Comparison of ENCODE assay signal across 36 cellular contexts in genomic region chr20:22027423-22027822, GRCh38.
DNase-seq lines count a peak whose midpoint lies in the region; ATAC-seq, FAIRE-seq and TF ChIP-seq lines count a peak whose summit lies in the region.
"Had no signal": no experiment of that assay in that cellular context is flagged by ENCODE, and none has a peak within 500 bp of the region (broad histone marks: within the 10 kb centered on the region; RNA-seq: fewer than 3 reads in every experiment).

No MANE protein-coding gene starts in this region.

- H3K4me1 ChIP-seq in HepG2 (ENCODE audit: insufficient read depth, low read length) (no peaks in the 10 kb centered on the region), right lobe of liver (no peaks in the 10 kb centered on the region), A549 (no peaks in the 10 kb centered on the region), IMR-90 (ENCODE audit: control insufficient read depth, insufficient read depth, low read length) (no peaks in the 10 kb centered on the region), K562 (replicated peaks in 1 of 2; ENCODE audit: control insufficient read depth in 2 of 2, insufficient read depth in 2 of 2, low read length in 2 of 2) (no peaks in the 10 kb centered on the region)
- H3K4me1 ChIP-seq: BE2C, Caco-2 had no signal

- no peak overlapping the region for H2BK20ac ChIP-seq in IMR-90 (ENCODE audit: low read depth, low read length)

- no peak overlapping the region for H3K4ac ChIP-seq in IMR-90 (ENCODE audit: low read depth, low read length)

- H3K9me1 ChIP-seq in IMR-90 (ENCODE audit: insufficient read depth, low read length) (no peaks in the 10 kb centered on the region), K562 (ENCODE audit: control insufficient read depth, insufficient read depth, low read length) (no peaks in the 10 kb centered on the region)

- H3K27ac ChIP-seq in HepG2 (ENCODE audit: extremely low read length, insufficient read depth, low read length) = no peak overlapping the region
- H3K27ac ChIP-seq in right lobe of liver = no peak overlapping the region
- H3K27ac ChIP-seq in A549 = no peak overlapping the region
- no peak overlapping the region for H3K27ac ChIP-seq in IMR-90 (ENCODE audit: insufficient read depth, low read length)
- H3K27ac ChIP-seq in K562 (ENCODE audit: extremely low read depth, low read depth, low read length) = no peak overlapping the region
- H3K27ac ChIP-seq: 22Rv1; BLaER1; BLaER1 treated with 17β-estradiol and CSF1 and Interleukin-3, amounts not matched to agents 10 nM and 100 nM; C4-2B had no signal

- H2AK5ac ChIP-seq in IMR-90 (ENCODE audit: low read depth, low read length) = no peak overlapping the region

- H3K27me3 ChIP-seq in HepG2 (ENCODE audit: control insufficient read depth in 1 of 2, insufficient read depth in 2 of 2, low read length in 2 of 2) (no peaks in the 10 kb centered on the region; a peak in 1 of 5 replicates), right lobe of liver (no peaks in the 10 kb centered on the region), IMR-90 (ENCODE audit: control insufficient read depth, insufficient read depth, low read length) (no peaks in the 10 kb centered on the region), K562 (ENCODE audit: control insufficient read depth in 2 of 2, insufficient read depth in 2 of 2, low read length in 2 of 2) (no peaks in the 10 kb centered on the region)
- H3K27me3 ChIP-seq: BE2C; BLaER1; BLaER1 treated with 17β-estradiol and CSF1 and Interleukin-3, amounts not matched to agents 10 nM and 100 nM had no signal

- POLR2A ChIA-PET in HepG2 (lab: Yijun Ruan, JAX) (no interaction called here), A549 (lab: Yijun Ruan, JAX) (no interaction called here), IMR-90 (lab: Charles Lee; ENCODE audit: unreplicated experiment) (no interaction called here), K562 (lab: Yijun Ruan, JAX) (no interaction called here)
- POLR2A ChIA-PET in activated CD4-positive, alpha-beta T cell treated with anti-CD3 and anti-CD28 coated beads for 36 hours (lab: Charles Lee) = no interaction called here

- no peak overlapping the region for H3K56ac ChIP-seq in IMR-90 (ENCODE audit: extremely low read depth, insufficient read depth, low read length)

- TF ChIP-seq RAD21 in HepG2 (CRISPR knock-in tag; IDR thresholded peaks at IDR 0.05) = no peak
- TF ChIP-seq RAD21 in A549 (conservative IDR thresholded peaks at IDR 0.05 in 1 of 2, IDR thresholded peaks at IDR 0.05 in 1 of 2) = no peak
- TF ChIP-seq RAD21 in IMR-90 (IDR thresholded peaks at IDR 0.05; ENCODE audit: low read length) = no peak
- TF ChIP-seq RAD21 in K562 (CRISPR knock-in tag; conservative IDR thresholded peaks at IDR 0.05 in 1 of 2, IDR thresholded peaks at IDR 0.05 in 1 of 2) = no peak

- no peak overlapping the region for H3K18ac ChIP-seq in IMR-90 (ENCODE audit: low read depth, low read length)

- H4K20me1 ChIP-seq in HepG2 (ENCODE audit: insufficient read depth, low read length) (no peaks in the 10 kb centered on the region), IMR-90 (ENCODE audit: insufficient read depth, low read length) (no peaks in the 10 kb centered on the region), K562 (replicated peaks; ENCODE audit: control insufficient read depth, insufficient read depth, low read length) (no peaks in the 10 kb centered on the region)
- H4K20me1 ChIP-seq: BLaER1; BLaER1 treated with 17β-estradiol and CSF1 and Interleukin-3, amounts not matched to agents 10 nM and 100 nM had no signal

- no peak overlapping the region for H4K5ac ChIP-seq in IMR-90 (ENCODE audit: low read depth, low read length)

- no peak for DNase-seq in HepG2 (ENCODE audit: low spot score)
- no peak for DNase-seq in right lobe of liver
- no peak for DNase-seq in A549 (ENCODE audit: low read depth in 1 of 2, low spot score in 1 of 2)
- DNase-seq in IMR-90 = no peak
- no peak for DNase-seq in K562 (ENCODE audit: extremely low read depth in 1 of 4, low spot score in 3 of 4)
- DNase-seq in GM13977 (ENCODE audit: low spot score) = no peak
- DNase-seq in activated CD4-positive, alpha-beta T cell treated with anti-CD3 and anti-CD28 coated beads for 36 hours = no peak
- DNase-seq in NCI-H2029 (lab: John Stamatoyannopoulos, UW) = no peak
- DNase-seq: 8988T; ACHN; AML-193; BE2C; C1 segment of cervical spinal cord; Caco-2; Calu3; CD4-positive, alpha-beta memory T cell; CD4-positive, alpha-beta T cell; CD4-positive, CD25-positive, alpha-beta regulatory T cell; CD8-positive, alpha-beta memory T cell; CD8-positive, alpha-beta T cell; COR-L47; DMS 273 treated with DMSO at 0.1 percent for 48 hours; DMS153; DMS53; DMS79; DMS79 treated with DMSO at 0.1 percent for 48 hours; DND-41; EL had no signal

- H3K4me3 ChIP-seq in HepG2 (replicated peaks in 1 of 3; ENCODE audit: insufficient read depth in 1 of 3, low read depth in 2 of 3, low read length in 3 of 3) (no peak overlapping the region), right lobe of liver (no peak overlapping the region), A549 (no peak overlapping the region), IMR-90 (ENCODE audit: insufficient read depth, low read depth, low read length) (no peak overlapping the region), K562 (no peak overlapping the region)
- H3K4me3 ChIP-seq: BLaER1; BLaER1 treated with 17β-estradiol and CSF1 and Interleukin-3, amounts not matched to agents 10 nM and 100 nM had no signal

- H2BK5ac ChIP-seq in IMR-90 (ENCODE audit: low read depth, low read length, poor library complexity, severe bottlenecking) = no peak overlapping the region

- H3K4me3 Mint-ChIP-seq in activated CD4-positive, alpha-beta T cell treated with anti-CD3 and anti-CD28 coated beads for 36 hours = no peak overlapping the region
- H3K4me3 Mint-ChIP-seq: B cell; CD14-positive monocyte; CD4-positive, alpha-beta memory T cell; CD4-positive, alpha-beta T cell; CD8-positive, alpha-beta memory T cell; CD8-positive, alpha-beta T cell had no signal

- 0% methylated on average over 1 of the region's 1 CpG for WGBS in HepG2 (ENCODE audit: low lambda C conversion rate)
- 36% methylated on average over 1 of the region's 1 CpG for WGBS in right lobe of liver (ENCODE audit: insufficient coverage, low coverage, low lambda C conversion rate, missing lambda C conversion rate)
- 2% methylated on average over 1 of the region's 1 CpG for WGBS in A549 (ENCODE audit: missing lambda C conversion rate)
- no CpG with 5 or more reads among the region's 1 CpG for WGBS in IMR-90 (ENCODE audit: extremely low coverage in 2 of 2, insufficient read length in 1 of 2), 2 experiments
- 0% methylated on average over 1 of the region's 1 CpG for WGBS in K562 (ENCODE audit: insufficient coverage, low coverage, missing lambda C conversion rate)

- no peak overlapping the region for H3K27ac Mint-ChIP-seq in activated CD4-positive, alpha-beta T cell treated with anti-CD3 and anti-CD28 coated beads for 36 hours
- H3K27ac Mint-ChIP-seq: B cell; CD14-positive monocyte; CD4-positive, alpha-beta memory T cell; CD4-positive, alpha-beta T cell; CD4-positive, CD25-positive, alpha-beta regulatory T cell; CD8-positive, alpha-beta memory T cell; CD8-positive, alpha-beta T cell had no signal

- TF ChIP-seq EP300 in HepG2 (IDR thresholded peaks at IDR 0.05; ENCODE audit: low read depth in 2 of 2, low read length in 2 of 2) = no peak
- TF ChIP-seq EP300 in HepG2 (CRISPR knock-in tag; IDR thresholded peaks at IDR 0.05; ENCODE audit: borderline replicate concordance) = no peak
- no peak for TF ChIP-seq EP300 in A549 (IDR thresholded peaks at IDR 0.05)
- TF ChIP-seq EP300 in K562 (IDR thresholded peaks at IDR 0.05; ENCODE audit: low read length) = no peak

- peaks cover 18% of the 10 kb centered on the region for H3K9me3 Mint-ChIP-seq in activated CD4-positive, alpha-beta T cell treated with anti-CD3 and anti-CD28 coated beads for 36 hours (ENCODE audit: low read depth)

- H2BK120ac ChIP-seq in IMR-90 (ENCODE audit: low read depth, low read length) = no peak overlapping the region

- BruUV-seq in HepG2 (replicated peaks; lab: Mats Ljungman, UMichigan) (no TSS peak), IMR-90 (replicated peaks; lab: Mats Ljungman, UMichigan) (no TSS peak), K562 (replicated peaks; lab: Mats Ljungman, UMichigan) (no TSS peak)

- TF ChIP-seq POLR2A in HepG2 (IDR thresholded peaks at IDR 0.05; ENCODE audit: insufficient read depth in 1 of 2, low read depth in 2 of 2, low read length in 2 of 2) (no peak), right lobe of liver (IDR thresholded peaks at IDR 0.05) (no peak), A549 (IDR thresholded peaks at IDR 0.05; ENCODE audit: low read length) (no peak), IMR-90 (IDR thresholded peaks at IDR 0.05; ENCODE audit: low read depth, low read length) (no peak), K562 (conservative IDR thresholded peaks at IDR 0.05) (no peak)

- no peaks in the 10 kb centered on the region for H3K4me1 Mint-ChIP-seq in activated CD4-positive, alpha-beta T cell treated with anti-CD3 and anti-CD28 coated beads for 36 hours
- H3K4me1 Mint-ChIP-seq: B cell; CD14-positive monocyte; CD4-positive, alpha-beta memory T cell; CD4-positive, CD25-positive, alpha-beta regulatory T cell; CD8-positive, alpha-beta memory T cell had no signal

- no peak overlapping the region for H3K14ac ChIP-seq in IMR-90 (replicated peaks; ENCODE audit: low read depth, low read length)

- no peak overlapping the region for H4K91ac ChIP-seq in IMR-90 (ENCODE audit: insufficient read depth, low read depth, low read length)

- H2AFZ ChIP-seq in HepG2 (ENCODE audit: low read length) = no peak overlapping the region
- no peak overlapping the region for H2AFZ ChIP-seq in IMR-90 (replicated peaks; ENCODE audit: low read length, poor library complexity)
- H2AFZ ChIP-seq in K562 (ENCODE audit: low read depth, low read length) = no peak overlapping the region

- dilution Hi-C loops in IMR-90 (cut with HindIII; ENCODE audit: low sequenced_read_pairs, unreplicated experiment) = no loop called here

- H4K8ac ChIP-seq in IMR-90 (ENCODE audit: low read depth in 2 of 2, low read length in 2 of 2) = no peak overlapping the region

- intact Hi-C loops in HepG2 (cut with micrococcal nuclease; ENCODE audit: unreplicated experiment) = no loop called here
- intact Hi-C loops in right lobe of liver (cut with DNase I) = no loop called here
- intact Hi-C loops in IMR-90 (cut with micrococcal nuclease) = no loop called here
- intact Hi-C loops in K562 (cut with micrococcal nuclease) = no loop called here
- intact Hi-C loops in activated CD4-positive, alpha-beta T cell treated with anti-CD3 and anti-CD28 coated beads for 36 hours (cut with DNase I, micrococcal nuclease) = loop anchor here in 1 of 2 experiments (10.0 kb wide), 1 partner anchor 63 kb away; no protein-coding TSS in a partner anchor

- FAIRE-seq in HepG2 (lab: Jason Lieb, UNC) (no peak), A549 (lab: Jason Lieb, UNC) (no peak), K562 (lab: Jason Lieb, UNC) (no peak)
- FAIRE-seq: A204.1, D721Med had no signal

- H3K79me1 ChIP-seq in IMR-90 (ENCODE audit: low read depth in 1 of 2, low read length in 2 of 2) = no peaks in the 10 kb centered on the region

- no peak overlapping the region for H3K23ac ChIP-seq in IMR-90 (ENCODE audit: low read depth, low read length)

- H3K9ac ChIP-seq in HepG2 (ENCODE audit: insufficient read depth, low read depth, low read length) (no peak overlapping the region), IMR-90 (ENCODE audit: low read depth, low read length) (no peak overlapping the region), K562 (ENCODE audit: insufficient read depth in 1 of 2, low read depth in 2 of 2, low read length in 2 of 2) (no peak overlapping the region)
- H3K9ac ChIP-seq: BLaER1; BLaER1 treated with 17β-estradiol and CSF1 and Interleukin-3, amounts not matched to agents 10 nM and 100 nM had no signal

- no peak overlapping the region for H2AK9ac ChIP-seq in IMR-90 (replicated peaks; ENCODE audit: low read depth, low read length, poor library complexity)

- H3K9me3 ChIP-seq in HepG2 (ENCODE audit: low read length) (no peaks in the 10 kb centered on the region), right lobe of liver (no peaks in the 10 kb centered on the region), A549 (no peaks in the 10 kb centered on the region), IMR-90 (ENCODE audit: control insufficient read depth, insufficient read depth, low read length) (peaks cover 13% of the 10 kb centered on the region), K562 (replicated peaks; ENCODE audit: control insufficient read depth, insufficient read depth, low read depth, low read length) (no peaks in the 10 kb centered on the region)
- H3K9me3 ChIP-seq: BE2C, Caco-2 had no signal

- H3K36me3 Mint-ChIP-seq in activated CD4-positive, alpha-beta T cell treated with anti-CD3 and anti-CD28 coated beads for 36 hours (ENCODE audit: low read depth) = no peaks in the 10 kb centered on the region
- H3K36me3 Mint-ChIP-seq: CD14-positive monocyte; CD4-positive, alpha-beta memory T cell; CD4-positive, CD25-positive, alpha-beta regulatory T cell; CD8-positive, alpha-beta memory T cell; CD8-positive, alpha-beta T cell had no signal

- no peaks in the 10 kb centered on the region for H3K36me3 ChIP-seq in HepG2 (replicated peaks in 1 of 2; ENCODE audit: control insufficient read depth in 1 of 2, insufficient read depth in 2 of 2, low read length in 2 of 2)
- no peaks in the 10 kb centered on the region for H3K36me3 ChIP-seq in right lobe of liver
- H3K36me3 ChIP-seq in IMR-90 (ENCODE audit: control insufficient read depth, insufficient read depth, low read length) = no peaks in the 10 kb centered on the region
- no peaks in the 10 kb centered on the region for H3K36me3 ChIP-seq in K562 (ENCODE audit: control insufficient read depth, insufficient read depth, low read length)
- H3K36me3 ChIP-seq: BE2C; BLaER1; BLaER1 treated with 17β-estradiol and CSF1 and Interleukin-3, amounts not matched to agents 10 nM and 100 nM had no signal

- CTCF ChIA-PET in HepG2 (lab: Yijun Ruan, JAX; ENCODE audit: low intra/inter-chr PET ratio, low total read pairs) (no interaction called here), A549 (lab: Yijun Ruan, JAX) (no interaction called here), IMR-90 (lab: Yijun Ruan, JAX) (interaction anchor here (0.6 kb wide), 1 partner anchor 7 kb away, joined by 5 read pairs; no protein-coding TSS in a partner anchor), K562 (lab: Yijun Ruan, JAX; ENCODE audit: low intra/inter-chr PET ratio) (no interaction called here)
- CTCF ChIA-PET in activated CD4-positive, alpha-beta T cell treated with anti-CD3 and anti-CD28 coated beads for 36 hours (lab: Charles Lee) = no interaction called here

- H3K27me3 Mint-ChIP-seq in activated CD4-positive, alpha-beta T cell treated with anti-CD3 and anti-CD28 coated beads for 36 hours = no peaks in the 10 kb centered on the region
- H3K27me3 Mint-ChIP-seq: B cell; CD4-positive, alpha-beta memory T cell; CD4-positive, alpha-beta T cell; CD4-positive, CD25-positive, alpha-beta regulatory T cell; CD8-positive, alpha-beta memory T cell had no signal

- no peaks in the 10 kb centered on the region for H3K79me2 ChIP-seq in HepG2 (ENCODE audit: insufficient read depth, low read length)
- no peaks in the 10 kb centered on the region for H3K79me2 ChIP-seq in K562 (ENCODE audit: control insufficient read depth, insufficient read depth, low read length)

- in situ Hi-C loops in HepG2 (cut with HindIII; ENCODE audit: extremely low pct_ligation_motif_present, low pct_unique_long_range_greater_than_20kb) = no loop called here
- in situ Hi-C loops in IMR-90 (cut with MboI; ENCODE audit: low sequenced_read_pairs) = no loop called here
- in situ Hi-C loops in K562 (cut with MboI) = no loop called here
- in situ Hi-C loops in GM13977 (cut with MboI; ENCODE audit: low pct_unique_long_range_greater_than_20kb, low sequenced_read_pairs, unreplicated experiment) = no loop called here

- no peak overlapping the region for H2BK15ac ChIP-seq in IMR-90 (ENCODE audit: low read depth, low read length)

- ATAC-seq in HepG2 (no peak), right lobe of liver (no peak), A549 (no peak), IMR-90 (ENCODE audit: low read depth) (no peak), K562 (no peak)
- no peak for ATAC-seq in activated CD4-positive, alpha-beta T cell treated with anti-CD3 and anti-CD28 coated beads for 36 hours
- ATAC-seq: CD8-positive, alpha-beta T cell had no signal

- H3K4me2 ChIP-seq in HepG2 (ENCODE audit: low read depth, low read length) = no peak overlapping the region
- no peak overlapping the region for H3K4me2 ChIP-seq in A549
- no peak overlapping the region for H3K4me2 ChIP-seq in IMR-90 (ENCODE audit: low read depth, low read length)
- no peak overlapping the region for H3K4me2 ChIP-seq in K562 (ENCODE audit: insufficient read depth, low read length)

- no peak for TF ChIP-seq CTCF in HepG2 (CRISPR knock-in tag; IDR thresholded peaks at IDR 0.05)
- no peak for TF ChIP-seq CTCF in right lobe of liver (IDR thresholded peaks at IDR 0.05)
- no peak for TF ChIP-seq CTCF in A549 (IDR thresholded peaks at IDR 0.05)
- no peak for TF ChIP-seq CTCF in IMR-90 (conservative IDR thresholded peaks at IDR 0.05; ENCODE audit: low read depth, low read length)
- no peak for TF ChIP-seq CTCF in K562 (IDR thresholded peaks at IDR 0.05 in 2 of 3, conservative IDR thresholded peaks at IDR 0.05 in 1 of 3; ENCODE audit: insufficient read depth in 2 of 3, low read depth in 1 of 3, low read length in 3 of 3)
- no peak for TF ChIP-seq CTCF in GM13977 (IDR thresholded peaks at IDR 0.05; ENCODE audit: extremely low read depth, insufficient read depth, missing control alignments)

Comparison
In these comparisons a context has a peak if more than half of its experiments do, and no peak if none do; other contexts are left out.
1. Of the 241 proteins assayed by ChIP-seq in both HepG2 and K562: peak only in HepG2: MAFF and MAFK; only in K562: MAFG; in both: none; in neither: 238.